Comparison of ENCODE assay signal across 10 cellular contexts in the genomic region with DNA sequence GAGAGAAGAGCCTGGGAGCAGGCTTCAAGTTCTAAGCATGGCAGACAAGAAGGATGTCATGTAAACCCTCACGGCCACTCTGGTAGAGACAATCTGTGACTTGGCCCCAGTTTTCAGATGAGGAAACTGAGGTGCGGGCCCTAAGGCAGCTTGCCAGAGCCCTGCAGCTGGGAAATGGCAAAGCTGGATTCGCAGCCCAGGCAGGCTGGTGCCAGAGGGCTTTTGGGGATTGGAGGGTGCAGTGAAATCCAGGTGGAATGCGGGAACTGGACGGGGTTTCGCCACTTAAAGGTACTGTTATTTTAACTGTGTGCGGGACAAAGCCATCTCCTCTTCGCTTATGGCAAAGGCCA. TPM values are rescaled to one million over a fixed set of nuclear protein-coding genes. Genes with fewer than 3 reads are reported as not detected.
DNase-seq lines count a peak whose midpoint lies in the region; ATAC-seq and TF ChIP-seq lines count a peak whose summit lies in the region.
"Had no signal": no experiment of that assay in that cellular context is flagged by ENCODE, and none has a peak within 500 bp of the region (broad histone marks: within the 10 kb centered on the region; RNA-seq: fewer than 3 reads in every experiment).

No MANE protein-coding gene starts in this region.

- H3K4me1 ChIP-seq in heart right ventricle, result peaks cover 11 to 45% (median 31%) of the 10 kb centered on the region in 9 donors
- H3K4me1 ChIP-seq in lower lobe of right lung, result peaks cover 28% of the 10 kb centered on the region
- peaks cover 31% of the 10 kb centered on the region for H3K4me1 ChIP-seq in vagina

- 24 to 28% methylated on average over 8 of the region's 8 CpGs for WGBS in heart right ventricle, 2 donors

- in situ Hi-C loops in astrocyte of the cerebellum (cut with HindIII; ENCODE audit: low sequenced_read_pairs), result no loop called here

- intact Hi-C loops in heart right ventricle (cut with DNase I), result loop anchor here in 4 of 10 donors (2.0 to 10.0 kb wide), 4 partner anchors 26 to 532 kb away; partner anchors contain the start of gene TAF1C (in 1 of the 4)
- intact Hi-C loops in cardiac septum (cut with DNase I), result loop anchor here (2.0 to 10.0 kb wide), 2 partner anchors 50 to 128 kb away; no protein-coding TSS in a partner anchor
- intact Hi-C loops in lower lobe of right lung (cut with DNase I), result no loop called here
- intact Hi-C loops in vagina (cut with DNase I), result loop anchor here (10.0 kb wide), 1 partner anchor 222 kb away; no protein-coding TSS in a partner anchor

- TF ChIP-seq POLR2A in vagina (IDR thresholded peaks at IDR 0.05), result no peak

- ATAC-seq in heart right ventricle (no peak), lower lobe of right lung (peak; percentile 5 to 39), GM19467 (IDR thresholded peaks at IDR 0.05; ENCODE audit: unreplicated experiment) (no peak), HG02852 (IDR thresholded peaks at IDR 0.05; ENCODE audit: unreplicated experiment) (no peak)

- DNase-seq in heart right ventricle, result no peak
- DNase-seq in cardiac septum (ENCODE audit: low spot score), result no peak
- DNase-seq in astrocyte of the cerebellum (ENCODE audit: low read depth), result no peak
- no peak for DNase-seq in lower lobe of right lung
- DNase-seq in vagina (ENCODE audit: extremely low spot score in 2 of 2), result peak in 1 of 2 donors; percentile 89
- no peak for DNase-seq in NCI-H187 (lab: John Stamatoyannopoulos, UW)

- H3K9me3 ChIP-seq in heart right ventricle, result no peaks in the 10 kb centered on the region
- H3K9me3 ChIP-seq in lower lobe of right lung, result no peaks in the 10 kb centered on the region
- no peaks in the 10 kb centered on the region for H3K9me3 ChIP-seq in vagina

- H3K36me3 ChIP-seq in heart right ventricle (no peaks in the 10 kb centered on the region), lower lobe of right lung (no peaks in the 10 kb centered on the region), vagina (no peaks in the 10 kb centered on the region)

- H3K4me3 ChIP-seq in heart right ventricle, result peak overlapping the region in 8 of 10 donors; percentile 47 to 73 (median 64)
- peak overlapping the region; percentile 40 for H3K4me3 ChIP-seq in astrocyte of the cerebellum (ENCODE audit: low read depth, low read length)
- H3K4me3 ChIP-seq in lower lobe of right lung, result peak overlapping the region; percentile 69
- peak overlapping the region; percentile 52 to 64 for H3K4me3 ChIP-seq in vagina

- no peaks in the 10 kb centered on the region for H3K27me3 ChIP-seq in heart right ventricle
- H3K27me3 ChIP-seq in lower lobe of right lung (ENCODE audit: low read depth), result no peaks in the 10 kb centered on the region
- H3K27me3 ChIP-seq in vagina, result no peaks in the 10 kb centered on the region

- H3K27ac ChIP-seq in heart right ventricle (peak overlapping the region in 8 of 10 donors; percentile 88 to 97 (median 92)), lower lobe of right lung (peak overlapping the region; percentile 92), vagina (peak overlapping the region; percentile 88)

- TF ChIP-seq CTCF in heart right ventricle (IDR thresholded peaks at IDR 0.05) (no peak), astrocyte of the cerebellum (IDR thresholded peaks at IDR 0.05; ENCODE audit: low read depth, low read length, missing control alignments) (no peak), lower lobe of right lung (IDR thresholded peaks at IDR 0.05) (no peak), vagina (IDR thresholded peaks at IDR 0.05) (no peak)

RNA-seq across cellular contexts. Expression of gene OSGIN1, which starts 0.5 kb away (rescaled TPM):
- total RNA-seq in heart right ventricle, result 10 to 100 TPM in 1 of 10 donors, 1 to 10 TPM in 9; 3.2 to 14.5 (median 5.3) TPM
- polyA plus RNA-seq in heart right ventricle, result 10 to 100 TPM in 1 of 2 donors, 1 to 10 TPM in 1; 5.6 to 10.5 TPM
- 12.6 TPM for total RNA-seq in cardiac septum
- total RNA-seq in lower lobe of right lung, result 9.8 TPM
- 6.4 TPM for total RNA-seq in vagina

RNA-seq across cellular contexts. Expression of gene NECAB2, which starts 15.5 kb away (rescaled TPM):
- total RNA-seq in heart right ventricle, result 1 to 10 TPM in 4 of 10 donors, under 1 TPM in 6; 0.32 to 1.1 (median 0.90) TPM
- polyA plus RNA-seq in heart right ventricle, result 1 to 10 TPM; 1.9 to 3.2 TPM
- total RNA-seq in cardiac septum, result 2.5 TPM
- total RNA-seq in lower lobe of right lung, result 0.44 TPM
- not detected for total RNA-seq in vagina
- total RNA-seq: Daoy, glomerular endothelial cell had no signal

RNA-seq across cellular contexts. Expression of gene MLYCD, which starts 53.6 kb away (rescaled TPM):
- total RNA-seq in heart right ventricle (10 to 100 TPM; 23.6 to 58.0 (median 43.8) TPM), cardiac septum (20.1 TPM), lower lobe of right lung (9.1 TPM), vagina (8.8 TPM)
- polyA plus RNA-seq in heart right ventricle, result 10 to 100 TPM; 13.5 to 25.1 TPM

Comparison
In these comparisons a context has a peak if more than half of its experiments do, and no peak if none do; other contexts are left out.
1. ATAC-seq: peak in lower lobe of right lung (2 of 2); none in heart right ventricle (0 of 8), GM19467 (single experiment) and HG02852 (single experiment).
2. Peak in every context shown above with its lines, with median percentiles within 50 percentile points of each other: H3K27ac ChIP-seq and H3K4me3 ChIP-seq.